ENCODE assay signal across 22 cellular contexts in genomic region chr1:226954337-226954736, GRCh38.
"Had no signal": no experiment of that assay in that cellular context is flagged by ENCODE, and none has a peak within 500 bp of the region (broad histone marks: within the 10 kb centered on the region; RNA-seq: fewer than 3 reads in every experiment).

No MANE protein-coding gene starts in this region.

- H3K4me1 Mint-ChIP-seq: activated CD8-positive, alpha-beta memory T cell treated with anti-CD3 and anti-CD28 coated beads, Interleukin-2, amount 10 ng/mL, durations not matched to agents 7 days and 5 days; activated naive CD8-positive, alpha-beta T cell treated with anti-CD3 and anti-CD28 coated beads, Interleukin-2, amount 10 ng/mL, durations not matched to agents 7 days and 5 days had no signal

- H3K4me3 Mint-ChIP-seq: activated B cell treated with CpG ODN at 0.5 μM for 24 hours; activated CD4-positive, alpha-beta memory T cell treated with anti-CD3 and anti-CD28 coated beads for 36 hours; activated CD8-positive, alpha-beta memory T cell treated with anti-CD3 and anti-CD28 coated beads, Interleukin-2, amount 10 ng/mL, durations not matched to agents 7 days and 5 days; activated naive CD8-positive, alpha-beta T cell treated with anti-CD3 and anti-CD28 coated beads, Interleukin-2, amount 10 ng/mL, durations not matched to agents 7 days and 5 days; memory B cell; T-cell had no signal

- H3K27me3 Mint-ChIP-seq: activated B cell treated with CpG ODN at 0.5 μM for 24 hours; activated CD4-positive, alpha-beta memory T cell treated with anti-CD3 and anti-CD28 coated beads for 36 hours; activated CD8-positive, alpha-beta memory T cell treated with anti-CD3 and anti-CD28 coated beads, Interleukin-2, amount 10 ng/mL, durations not matched to agents 7 days and 5 days; activated naive CD8-positive, alpha-beta T cell treated with anti-CD3 and anti-CD28 coated beads, Interleukin-2, amount 10 ng/mL, durations not matched to agents 7 days and 5 days; memory B cell; naive B cell; T-cell had no signal

- H3K9me3 Mint-ChIP-seq: activated B cell treated with CpG ODN at 0.5 μM for 24 hours; activated CD4-positive, alpha-beta memory T cell treated with anti-CD3 and anti-CD28 coated beads for 36 hours; T-cell had no signal

- ATAC-seq: activated CD8-positive, alpha-beta memory T cell treated with anti-CD3 and anti-CD28 coated beads, Interleukin-2, amount 10 ng/mL, durations not matched to agents 7 days and 5 days; left ventricle myocardium superior; mucosa of descending colon; SK-N-SH treated with all-trans-retinoic acid at 6 μM for 48 hours; T-cell had no signal

- H3K27me3 ChIP-seq: cardiac muscle cell, ovary, right lobe of liver had no signal

- H3K27ac Mint-ChIP-seq: activated B cell treated with CpG ODN at 0.5 μM for 24 hours; activated CD4-positive, alpha-beta memory T cell treated with anti-CD3 and anti-CD28 coated beads for 36 hours; activated CD8-positive, alpha-beta memory T cell treated with anti-CD3 and anti-CD28 coated beads, Interleukin-2, amount 10 ng/mL, durations not matched to agents 7 days and 5 days; activated naive CD8-positive, alpha-beta T cell treated with anti-CD3 and anti-CD28 coated beads, Interleukin-2, amount 10 ng/mL, durations not matched to agents 7 days and 5 days; memory B cell; T-cell had no signal

- DNase-seq: activated B cell treated with CpG ODN at 0.5 μM for 24 hours; activated CD4-positive, alpha-beta memory T cell treated with anti-CD3 and anti-CD28 coated beads for 36 hours; activated CD4-positive, alpha-beta T cell treated with anti-CD3 and anti-CD28 coated beads for 4 hours; activated CD8-positive, alpha-beta memory T cell treated with anti-CD3 and anti-CD28 coated beads, Interleukin-2, amount 10 ng/mL, durations not matched to agents 7 days and 5 days; activated gamma-delta T cell; activated naive CD8-positive, alpha-beta T cell treated with anti-CD3 and anti-CD28 coated beads, Interleukin-2, amount 10 ng/mL, durations not matched to agents 7 days and 5 days; amygdala; foreskin melanocyte; kidney; left ventricle myocardium superior; mucosa of descending colon; naive B cell; ovary; small intestine; stimulated activated CD4-positive, alpha-beta T cell treated with anti-CD3 and anti-CD28 coated beads, Interleukin-15, amount 100 ng/mL, for 24 hours; stimulated activated CD4-positive, alpha-beta T cell treated with anti-CD3 and anti-CD28 coated beads, Interleukin-2, amount 100 ng/mL, for 48 hours; T-cell had no signal

- H3K9me3 ChIP-seq: mucosa of descending colon, ovary, right lobe of liver, thoracic aorta had no signal

- H3K27ac ChIP-seq: cardiac muscle cell, right lobe of liver, thoracic aorta had no signal

- H3K36me3 Mint-ChIP-seq: activated CD4-positive, alpha-beta memory T cell treated with anti-CD3 and anti-CD28 coated beads for 36 hours; naive B cell had no signal

- H3K36me3 ChIP-seq: cardiac muscle cell, ovary, thoracic aorta had no signal

- FAIRE-seq: kidney, small intestine had no signal

- H3K4me3 ChIP-seq: cardiac muscle cell, mucosa of descending colon, ovary, right lobe of liver, thoracic aorta had no signal
